In genomic region chr17:73289549-73290254, GRCh38 we compare ENCODE assay signal across 2 cellular contexts.
TF ChIP-seq lines count a peak whose summit lies in the region.

No MANE protein-coding gene starts in this region.

TF ChIP-seq in HCT116, 20 proteins besides CTCF, POLR2A, EP300 and RAD21:
- no peak for TF ChIP-seq ZFX (IDR thresholded peaks at IDR 0.05)
- TF ChIP-seq REST (IDR thresholded peaks at IDR 0.05; ENCODE audit: low read depth): no peak
- TF ChIP-seq CBX3 (IDR thresholded peaks at IDR 0.05; ENCODE audit: low read depth): no peak
- TF ChIP-seq ZBTB33 (IDR thresholded peaks at IDR 0.05; ENCODE audit: extremely low read depth, insufficient replicate concordance, low read length): no peak
- TF ChIP-seq ATF3 (IDR thresholded peaks at IDR 0.05): no peak
- no peak for TF ChIP-seq TCF7L2 (IDR thresholded peaks at IDR 0.05; ENCODE audit: borderline replicate concordance, extremely low read depth, insufficient read depth, insufficient read length)
- TF ChIP-seq SRF (IDR thresholded peaks at IDR 0.05; ENCODE audit: low read depth): no peak
- no peak for TF ChIP-seq FOSL1 (IDR thresholded peaks at IDR 0.05; ENCODE audit: low read depth)
- no peak for TF ChIP-seq EZH2phosphoT487 (IDR thresholded peaks at IDR 0.05; ENCODE audit: borderline replicate concordance)
- no peak for TF ChIP-seq YY1 (IDR thresholded peaks at IDR 0.05; ENCODE audit: extremely low read depth, insufficient replicate concordance, low read depth, low read length)

TF ChIP-seq in K562, 482 proteins besides CTCF, POLR2A, EP300 and RAD21:
- no peak for TF ChIP-seq IRF1 (CRISPR knock-in tag; IDR thresholded peaks at IDR 0.05; ENCODE audit: borderline replicate concordance)
- no peak for TF ChIP-seq ZNF655 (CRISPR knock-in tag; IDR thresholded peaks at IDR 0.05)
- no peak for TF ChIP-seq KHSRP (IDR thresholded peaks at IDR 0.05)
- TF ChIP-seq EGR1 (conservative IDR thresholded peaks at IDR 0.05): no peak
- TF ChIP-seq ZNF512 (tag; IDR thresholded peaks at IDR 0.05): peak; percentile 96
- no peak for TF ChIP-seq HDAC2 (IDR thresholded peaks at IDR 0.05)
- TF ChIP-seq NCOA1 (IDR thresholded peaks at IDR 0.05; ENCODE audit: low read depth): no peak
- no peak for TF ChIP-seq ZNF217 (CRISPR knock-in tag; IDR thresholded peaks at IDR 0.05)
- TF ChIP-seq DEAF1 (CRISPR knock-in tag; IDR thresholded peaks at IDR 0.05): no peak
- TF ChIP-seq CHD7 (IDR thresholded peaks at IDR 0.05; ENCODE audit: low read depth, low read length): no peak
- no peak for TF ChIP-seq MXI1 (IDR thresholded peaks at IDR 0.05; ENCODE audit: low read depth, low read length)
- no peak for TF ChIP-seq JUN (IDR thresholded peaks at IDR 0.05; ENCODE audit: borderline replicate concordance, low read depth, low read length)
- TF ChIP-seq JUN (CRISPR knock-in tag; IDR thresholded peaks at IDR 0.05; ENCODE audit: borderline replicate concordance): no peak
- no peak for TF ChIP-seq RBM14 (IDR thresholded peaks at IDR 0.05; ENCODE audit: borderline replicate concordance, insufficient read depth, low read depth, low read length)
- no peak for TF ChIP-seq ELK1 (CRISPR knock-in tag; IDR thresholded peaks at IDR 0.05)
- TF ChIP-seq SRSF3 (IDR thresholded peaks at IDR 0.05; ENCODE audit: insufficient read depth, low read length): no peak
- no peak for TF ChIP-seq TAL1 (IDR thresholded peaks at IDR 0.05)
- no peak for TF ChIP-seq ZNF766 (CRISPR knock-in tag; conservative IDR thresholded peaks at IDR 0.05)
- TF ChIP-seq HDGF (IDR thresholded peaks at IDR 0.05): no peak
- TF ChIP-seq ZNF263 (CRISPR knock-in tag; IDR thresholded peaks at IDR 0.05; ENCODE audit: borderline replicate concordance): peak; percentile 45; the same call in 1 of the 2 replicates
- peak; percentile 25; the same call in 1 of the 2 replicates for TF ChIP-seq SPI1 (IDR thresholded peaks at IDR 0.05; ENCODE audit: borderline replicate concordance, low read depth, low read length)
- TF ChIP-seq ZNF398 (CRISPR knock-in tag; IDR thresholded peaks at IDR 0.05): no peak
TF ChIP-seq in K562: peak in this region for 3.
